Comparison of ENCODE assay signal across 19 cellular contexts in the genomic region with DNA sequence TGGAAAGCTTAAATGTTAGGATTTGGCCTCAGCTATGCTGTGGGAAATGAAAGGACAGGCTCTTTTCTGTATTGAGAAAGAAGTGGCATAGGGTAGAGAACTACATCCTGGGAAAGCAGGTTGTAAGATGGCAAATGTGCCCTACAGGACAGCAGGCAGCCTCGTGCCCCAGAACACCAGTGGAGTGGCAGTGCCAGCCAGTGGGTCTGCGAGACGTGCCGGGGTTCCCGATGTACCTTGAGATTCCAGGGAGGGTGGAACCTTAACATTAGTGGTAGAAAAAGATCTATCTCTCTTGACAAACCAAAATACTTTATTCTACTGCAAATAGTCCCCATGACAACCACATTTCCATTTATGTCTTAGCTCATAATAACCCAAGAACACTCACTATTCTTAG. TPM values are rescaled to one million over a fixed set of nuclear protein-coding genes. Genes with fewer than 3 reads are reported as not detected.
"Had no signal": no experiment of that assay in that cellular context is flagged by ENCODE, and none has a peak within 500 bp of the region (broad histone marks: within the 10 kb centered on the region; RNA-seq: fewer than 3 reads in every experiment).

No MANE protein-coding gene starts in this region.

- DNase-seq: IMR-90, Karpas-422, KG1, MG63, NCI-H1092, NCI-H1105 treated with DMSO at 0.1 percent for 48 hours, NCI-H1417 treated with DMSO at 0.1 percent for 48 hours, NCI-H1694 treated with DMSO at 0.1 percent for 48 hours, NCI-H2107, NCI-H2227 treated with DMSO at 0.1 percent for 48 hours, NCI-H524, NCI-H526 treated with DMSO at 0.1 percent for 48 hours, NCI-H774, Right ventricle myocardium superior, RPMI8226, SIG-M5 had no signal

- H3K36me3 ChIP-seq: MG63, SJSA1 had no signal

- H3K4me3 ChIP-seq: MG63, SJSA1, SK-N-MC had no signal

- H3K4me1 ChIP-seq: SJSA1 had no signal

- H3K27me3 ChIP-seq: MG63, SJSA1 had no signal

- H3K27ac ChIP-seq: SJSA1, SK-N-MC had no signal

- H3K9me3 ChIP-seq: MG63, SJSA1 had no signal

- ATAC-seq: HepG2 had no signal

RNA-seq across cellular contexts. Expression of gene DCLK1, which starts 42.7 kb away (rescaled TPM):
- total RNA-seq: HepG2 had no signal
